14 cellular contexts compared by ENCODE assay signal in genomic region chr19:49988433-49988832, GRCh38. TPM values are rescaled to one million over a fixed set of nuclear protein-coding genes. Genes with fewer than 3 reads are reported as not detected.
DNase-seq lines count a peak whose midpoint lies in the region; ATAC-seq and FAIRE-seq lines count a peak whose summit lies in the region.
"Had no signal": no experiment of that assay in that cellular context is flagged by ENCODE, and none has a peak within 500 bp of the region (broad histone marks: within the 10 kb centered on the region; RNA-seq: fewer than 3 reads in every experiment).

No MANE protein-coding gene starts in this region.

- POLR2A ChIA-PET in activated CD4-positive, alpha-beta T cell treated with anti-CD3 and anti-CD28 coated beads, Interleukin-2, amount 10 ng/mL, durations not matched to agents 7 days and 5 days (lab: Charles Lee), result no interaction called here

- peaks cover 5 to 11% of the 10 kb centered on the region in 2 donors for H3K36me3 Mint-ChIP-seq in activated T-cell treated with anti-CD3 and anti-CD28 coated beads, Interleukin-2, amount 50 U/mL, for 72 hours (ENCODE audit: insufficient read depth in 2 of 2)
- peaks cover 39% of the 10 kb centered on the region for H3K36me3 Mint-ChIP-seq in activated CD4-positive, alpha-beta T cell treated with anti-CD3 and anti-CD28 coated beads, Interleukin-2, amount 10 ng/mL, durations not matched to agents 7 days and 5 days (ENCODE audit: low read depth)

- H2AFZ ChIP-seq in GM23248, result no peak overlapping the region

- no peak overlapping the region for H3K9ac ChIP-seq in GM23248

- H3K36me3 ChIP-seq in GM23248 (ENCODE audit: low read depth) (peaks cover 20% of the 10 kb centered on the region), small intestine (ENCODE audit: control insufficient read depth in 2 of 2, insufficient read depth in 2 of 2, low read length in 2 of 2) (peaks cover 11 to 28% of the 10 kb centered on the region in 2 donors)

- peaks cover 32% of the 10 kb centered on the region for H3K4me1 Mint-ChIP-seq in activated T-cell treated with anti-CD3 and anti-CD28 coated beads, Interleukin-2, amount 50 U/mL, for 72 hours (ENCODE audit: low read depth)
- H3K4me1 Mint-ChIP-seq in activated CD4-positive, alpha-beta T cell treated with anti-CD3 and anti-CD28 coated beads, Interleukin-2, amount 10 ng/mL, durations not matched to agents 7 days and 5 days, result no peaks in the 10 kb centered on the region

- no peaks in the 10 kb centered on the region for H3K79me2 ChIP-seq in GM23248 (ENCODE audit: insufficient read depth)

- H3K27ac Mint-ChIP-seq in activated T-cell treated with anti-CD3 and anti-CD28 coated beads, Interleukin-2, amount 50 U/mL, for 72 hours, result no peak overlapping the region
- H3K27ac Mint-ChIP-seq in activated CD4-positive, alpha-beta T cell treated with anti-CD3 and anti-CD28 coated beads, Interleukin-2, amount 10 ng/mL, durations not matched to agents 7 days and 5 days, result no peak overlapping the region
- H3K27ac Mint-ChIP-seq: dendritic cell treated with granulocyte-macrophage colony-stimulating factor and Interleukin-4, amounts not matched to agents 40 ng/mL and 50 ng/mL, for 4 days had no signal

- peaks cover 7% of the 10 kb centered on the region; the same call in 1 of the 2 replicates for H3F3A ChIP-seq in GM23248 (ENCODE audit: insufficient read depth)

- no peak overlapping the region for H3K4me3 Mint-ChIP-seq in activated T-cell treated with anti-CD3 and anti-CD28 coated beads, Interleukin-2, amount 50 U/mL, for 72 hours
- no peak overlapping the region for H3K4me3 Mint-ChIP-seq in activated CD4-positive, alpha-beta T cell treated with anti-CD3 and anti-CD28 coated beads, Interleukin-2, amount 10 ng/mL, durations not matched to agents 7 days and 5 days
- H3K4me3 Mint-ChIP-seq: dendritic cell treated with granulocyte-macrophage colony-stimulating factor and Interleukin-4, amounts not matched to agents 40 ng/mL and 50 ng/mL, for 4 days had no signal

- in situ Hi-C loops in GM23248 (cut with MboI), result no loop called here

- H3K4me2 ChIP-seq in GM23248 (ENCODE audit: unreplicated experiment), result no peak overlapping the region

- H3K4me3 ChIP-seq in GM23248, result no peak overlapping the region
- H3K4me3 ChIP-seq in small intestine (ENCODE audit: low read depth in 1 of 2, low read length in 2 of 2), result no peak overlapping the region
- H3K4me3 ChIP-seq: left ventricle myocardium inferior had no signal

- H3K9me3 Mint-ChIP-seq in activated T-cell treated with anti-CD3 and anti-CD28 coated beads, Interleukin-2, amount 50 U/mL, for 72 hours, result no peaks in the 10 kb centered on the region
- H3K9me3 Mint-ChIP-seq in activated CD4-positive, alpha-beta T cell treated with anti-CD3 and anti-CD28 coated beads, Interleukin-2, amount 10 ng/mL, durations not matched to agents 7 days and 5 days, result no peaks in the 10 kb centered on the region

- no peaks in the 10 kb centered on the region; the same call in 1 of the 2 replicates for H4K20me1 ChIP-seq in GM23248 (ENCODE audit: insufficient read depth)

- H3K9me3 ChIP-seq in GM23248 (ENCODE audit: low read depth), result no peaks in the 10 kb centered on the region
- H3K9me3 ChIP-seq in small intestine (ENCODE audit: control insufficient read depth, low read depth), result no peaks in the 10 kb centered on the region
- H3K9me3 ChIP-seq: left ventricle myocardium inferior had no signal

- H3K9me2 ChIP-seq in GM23248 (ENCODE audit: insufficient read depth), result no peaks in the 10 kb centered on the region

- H3K27me3 ChIP-seq in GM23248 (replicated peaks; ENCODE audit: insufficient read depth), result no peaks in the 10 kb centered on the region
- no peaks in the 10 kb centered on the region for H3K27me3 ChIP-seq in small intestine (ENCODE audit: control insufficient read depth in 2 of 2, insufficient read depth in 2 of 2, low read length in 2 of 2)

- ATAC-seq in activated T-cell treated with anti-CD3 and anti-CD28 coated beads, Interleukin-2, amount 50 U/mL, for 72 hours (replicated peaks in 1 of 2), result peak; percentile 74 to 83
- ATAC-seq in GM18870 (IDR thresholded peaks at IDR 0.05; ENCODE audit: unreplicated experiment), result no peak
- ATAC-seq: HCT116 had no signal

- no peaks in the 10 kb centered on the region for H3K27me3 Mint-ChIP-seq in activated T-cell treated with anti-CD3 and anti-CD28 coated beads, Interleukin-2, amount 50 U/mL, for 72 hours (ENCODE audit: low read depth)
- H3K27me3 Mint-ChIP-seq in activated CD4-positive, alpha-beta T cell treated with anti-CD3 and anti-CD28 coated beads, Interleukin-2, amount 10 ng/mL, durations not matched to agents 7 days and 5 days, result no peaks in the 10 kb centered on the region
- H3K27me3 Mint-ChIP-seq: dendritic cell treated with granulocyte-macrophage colony-stimulating factor and Interleukin-4, amounts not matched to agents 40 ng/mL and 50 ng/mL, for 4 days had no signal

- DNase-seq in AG20443 (ENCODE audit: low spot score) (peak; percentile 30), GM23248 (peak; percentile 80), kidney tubule cell (ENCODE audit: low spot score) (peak; percentile 79), small intestine (no peak)
- DNase-seq in activated T-cell treated with anti-CD3 and anti-CD28 coated beads, Interleukin-2, amount 50 U/mL, for 72 hours, result peak; percentile 28 to 47
- DNase-seq in activated CD4-positive, alpha-beta T cell treated with anti-CD3 and anti-CD28 coated beads, Interleukin-2, amount 10 ng/mL, durations not matched to agents 7 days and 5 days, result no peak
- DNase-seq: activated effector memory CD4-positive, alpha-beta T cell treated with Interleukin-2 at 50 U/mL for 16 hours; Calu3; glutamatergic neuron; left ventricle myocardium inferior; NCI-H2029 treated with DMSO at 0.1 percent for 48 hours had no signal

- H3K27ac ChIP-seq in GM23248 (no peak overlapping the region), small intestine (ENCODE audit: low read depth in 1 of 2, low read length in 1 of 2) (no peak overlapping the region)
- H3K27ac ChIP-seq: left ventricle myocardium inferior had no signal

- 69 to 72% methylated on average over 9 of the region's 9 CpGs for WGBS in GM23248 (ENCODE audit: low coverage in 1 of 2, low lambda C conversion rate in 2 of 2, missing lambda C conversion rate in 2 of 2), 2 experiments
- 88 to 92% (median 90%) methylated on average over 9 of the region's 9 CpGs for WGBS in small intestine, 3 donors

- H3K4me1 ChIP-seq in GM23248 (ENCODE audit: insufficient read depth), result no peaks in the 10 kb centered on the region
- no peaks in the 10 kb centered on the region for H3K4me1 ChIP-seq in small intestine (ENCODE audit: control insufficient read depth in 2 of 2, insufficient read depth in 1 of 2, low read depth in 1 of 2, low read length in 1 of 2)
- H3K4me1 ChIP-seq: left ventricle myocardium inferior had no signal

- no peak for FAIRE-seq in small intestine (lab: Jason Lieb, UNC)

- CTCF ChIA-PET in activated CD4-positive, alpha-beta T cell treated with anti-CD3 and anti-CD28 coated beads, Interleukin-2, amount 10 ng/mL, durations not matched to agents 7 days and 5 days (lab: Charles Lee), result interaction anchor here (1.0 to 1.8 kb wide), 3 partner anchors 11 to 341 kb away, joined by 3 to 6 read pairs (median 3); partner anchors contain the start of genes ATF5, KCNC3 and NUP62

RNA-seq across cellular contexts. Expression of gene SIGLEC11, which starts 27.5 kb away (rescaled TPM):
- not detected in 2 replicates for total RNA-seq in GM23248 (2014; rRNA removed; shearing (Covaris generic))
- not detected in 2 replicates for polyA plus RNA-seq in GM23248 (2016; fragmentation: Nextera tagmentation; extraction: Ambion mirVana)
- total RNA-seq in activated T-cell treated with anti-CD3 and anti-CD28 coated beads, Interleukin-2, amount 50 U/mL, for 72 hours, result not detected
- 1 to 10 TPM in 1 of 3 donors, under 1 TPM in 2; 0.45 to 1.1 (median 0.54) TPM for polyA plus RNA-seq in small intestine
- total RNA-seq in activated CD4-positive, alpha-beta T cell treated with anti-CD3 and anti-CD28 coated beads, Interleukin-2, amount 10 ng/mL, durations not matched to agents 7 days and 5 days, result not detected
- total RNA-seq: Calu3 had no signal

RNA-seq across cellular contexts. Expression of gene VRK3, which starts 36.7 kb away (rescaled TPM):
- 25.4 and 45.6 TPM in 2 replicates for total RNA-seq in GM23248 (2014; rRNA removed; shearing (Covaris generic))
- polyA plus RNA-seq in GM23248 (2016; fragmentation: Nextera tagmentation; extraction: Ambion mirVana) (30.8 and 32.2 TPM in 2 replicates), small intestine (10 to 100 TPM; 39.8 to 49.0 (median 48.9) TPM)
- total RNA-seq in activated T-cell treated with anti-CD3 and anti-CD28 coated beads, Interleukin-2, amount 50 U/mL, for 72 hours, result 10 to 100 TPM; 59.7 to 65.5 TPM
- total RNA-seq in activated CD4-positive, alpha-beta T cell treated with anti-CD3 and anti-CD28 coated beads, Interleukin-2, amount 10 ng/mL, durations not matched to agents 7 days and 5 days, result 10 to 100 TPM; 75.4 to 86.9 TPM

RNA-seq across cellular contexts. Expression of gene ZNF473, which starts 37.4 kb away (rescaled TPM):
- total RNA-seq in GM23248 (2014; rRNA removed; shearing (Covaris generic)), result 6.6 and 12.5 TPM in 2 replicates
- polyA plus RNA-seq in GM23248 (2016; fragmentation: Nextera tagmentation; extraction: Ambion mirVana), result 4.5 and 5.0 TPM in 2 replicates
- 10 to 100 TPM; 13.2 to 19.7 TPM for total RNA-seq in activated T-cell treated with anti-CD3 and anti-CD28 coated beads, Interleukin-2, amount 50 U/mL, for 72 hours
- 1 to 10 TPM; 1.6 to 2.6 (median 2.0) TPM for polyA plus RNA-seq in small intestine
- total RNA-seq in activated CD4-positive, alpha-beta T cell treated with anti-CD3 and anti-CD28 coated beads, Interleukin-2, amount 10 ng/mL, durations not matched to agents 7 days and 5 days, result 10 to 100 TPM; 10.0 to 10.6 TPM

RNA-seq across cellular contexts. Expression of gene NUP62, which starts 59.1 kb away (rescaled TPM):
- total RNA-seq in GM23248 (2014; rRNA removed; shearing (Covaris generic)), result 35.1 and 41.6 TPM in 2 replicates
- polyA plus RNA-seq in GM23248 (2016; fragmentation: Nextera tagmentation; extraction: Ambion mirVana) (38.4 and 38.5 TPM in 2 replicates), small intestine (10 to 100 TPM; 20.5 to 31.6 (median 24.2) TPM)
- total RNA-seq in activated T-cell treated with anti-CD3 and anti-CD28 coated beads, Interleukin-2, amount 50 U/mL, for 72 hours, result 100 to 1,000 TPM; 135 to 139 TPM
- 100 to 1,000 TPM; 111 to 127 TPM for total RNA-seq in activated CD4-positive, alpha-beta T cell treated with anti-CD3 and anti-CD28 coated beads, Interleukin-2, amount 10 ng/mL, durations not matched to agents 7 days and 5 days

RNA-seq across cellular contexts. Expression of gene ATF5, which starts 59.4 kb away (rescaled TPM):
- total RNA-seq in GM23248 (2014; rRNA removed; shearing (Covaris generic)), result 8.9 and 19.1 TPM in 2 replicates
- polyA plus RNA-seq in GM23248 (2016; fragmentation: Nextera tagmentation; extraction: Ambion mirVana) (8.0 and 8.9 TPM in 2 replicates), small intestine (10 to 100 TPM; 40.2 to 51.7 (median 44.3) TPM)
- 10 to 100 TPM; 52.3 to 73.6 TPM for total RNA-seq in activated T-cell treated with anti-CD3 and anti-CD28 coated beads, Interleukin-2, amount 50 U/mL, for 72 hours
- total RNA-seq in activated CD4-positive, alpha-beta T cell treated with anti-CD3 and anti-CD28 coated beads, Interleukin-2, amount 10 ng/mL, durations not matched to agents 7 days and 5 days, result 10 to 100 TPM; 10.5 to 12.1 TPM

Comparison
In these comparisons a context has a peak if more than half of its experiments do, and no peak if none do; other contexts are left out.
1. DNase-seq: peak in AG20443 (single experiment), GM23248 (single experiment), activated T-cell treated with anti-CD3 and anti-CD28 coated beads, Interleukin-2, amount 50 U/mL, for 72 hours (2 of 2) and kidney tubule cell (single experiment); none in small intestine (single experiment) and activated CD4-positive, alpha-beta T cell treated with anti-CD3 and anti-CD28 coated beads, Interleukin-2, amount 10 ng/mL, durations not matched to agents 7 days and 5 days (single experiment).